ENCODE assay signal across 10 cellular contexts in genomic region chr18:23236876-23237468, GRCh38.
A peak's percentile ranks its signal among the peaks of the same experiment; 100 is the strongest.
DNase-seq lines count a peak whose midpoint lies in the region; ATAC-seq and TF ChIP-seq lines count a peak whose summit lies in the region.
"Had no signal": no experiment of that assay in that cellular context is flagged by ENCODE, and none has a peak within 500 bp of the region (broad histone marks: within the 10 kb centered on the region; RNA-seq: fewer than 3 reads in every experiment).

No MANE protein-coding gene starts in this region.

- peaks cover 34% of the 10 kb centered on the region for H3K36me3 Mint-ChIP-seq in T-helper 2 cell treated with Interferon-gamma antibody and Interleukin-4, amounts not matched to agents 5 μg/mL and 100 μg/mL, for 36 hours (ENCODE audit: low read depth)
- H3K36me3 Mint-ChIP-seq in endodermal cell (ENCODE audit: low read depth): peaks cover 55% of the 10 kb centered on the region

- H3K27me3 ChIP-seq in adrenal gland: no peaks in the 10 kb centered on the region
- H3K27me3 ChIP-seq in liver (ENCODE audit: control insufficient read depth in 4 of 4, insufficient read depth in 4 of 4, low read length in 3 of 4): no peaks in the 10 kb centered on the region
- no peaks in the 10 kb centered on the region for H3K27me3 ChIP-seq in endodermal cell (ENCODE audit: control insufficient read depth, insufficient read depth, low read length, poor library complexity, severe bottlenecking)

- H3K9me3 ChIP-seq in adrenal gland (replicated peaks in 1 of 3) (no peaks in the 10 kb centered on the region), liver (ENCODE audit: control insufficient read depth in 4 of 4, low read length in 3 of 4) (no peaks in the 10 kb centered on the region), endodermal cell (ENCODE audit: control insufficient read depth, low read length) (no peaks in the 10 kb centered on the region)

- H3K27ac ChIP-seq in adrenal gland: peak overlapping the region in 3 of 5 donors; percentile 16 to 84 (median 76)
- peak overlapping the region; percentile 95 to 97 for H3K27ac ChIP-seq in liver (ENCODE audit: low read depth in 1 of 2, low read length in 2 of 2)
- H3K27ac ChIP-seq in temporal lobe (ENCODE audit: low read depth, low read length): peak overlapping the region; percentile 82
- no peak overlapping the region for H3K27ac ChIP-seq in endodermal cell (ENCODE audit: low read depth, low read length)

- H3K4me3 ChIP-seq in adrenal gland: no peak overlapping the region
- H3K4me3 ChIP-seq in liver (ENCODE audit: low read depth in 1 of 3, low read length in 3 of 3): no peak overlapping the region
- no peak overlapping the region for H3K4me3 ChIP-seq in endodermal cell (ENCODE audit: low read length)

- no peak for TF ChIP-seq POLR2A in adrenal gland (IDR thresholded peaks at IDR 0.05)

- ATAC-seq in HG02678 (IDR thresholded peaks at IDR 0.05; ENCODE audit: unreplicated experiment): no peak

- H3K27me3 Mint-ChIP-seq in T-helper 2 cell treated with Interferon-gamma antibody and Interleukin-4, amounts not matched to agents 5 μg/mL and 100 μg/mL, for 36 hours (ENCODE audit: low read depth): no peaks in the 10 kb centered on the region
- H3K27me3 Mint-ChIP-seq in endodermal cell (ENCODE audit: insufficient read depth): no peaks in the 10 kb centered on the region
- H3K27me3 Mint-ChIP-seq: activated naive CD4-positive, alpha-beta T cell treated with anti-CD3 and anti-CD28 coated beads, Interleukin-2, amount 10 ng/mL, durations not matched to agents 7 days and 5 days had no signal

- 85 to 94% (median 90%) methylated on average over 11 to 13 of the region's 13 CpGs for whole genome bisulfite sequencing in adrenal gland, 4 donors
- 49% methylated on average over 13 of the region's 13 CpGs for WGBS in liver
- 94 to 96% methylated on average over 5 to 13 of the region's 13 CpGs for WGBS in endodermal cell (ENCODE audit: insufficient coverage in 1 of 2, insufficient read length in 1 of 2), 2 experiments

- H3K4me1 ChIP-seq in adrenal gland (replicated peaks in 1 of 2) (peaks cover 0 to 18% of the 10 kb centered on the region in 2 donors), liver (ENCODE audit: control insufficient read depth in 4 of 4, insufficient read depth in 4 of 4, low read length in 3 of 4) (peaks cover 5 to 34% (median 23%) of the 10 kb centered on the region in 4 donors), endodermal cell (ENCODE audit: control insufficient read depth, insufficient read depth, low read length) (no peaks in the 10 kb centered on the region)

- H3K9me3 Mint-ChIP-seq in T-helper 2 cell treated with Interferon-gamma antibody and Interleukin-4, amounts not matched to agents 5 μg/mL and 100 μg/mL, for 36 hours: peaks cover 4% of the 10 kb centered on the region
- H3K9me3 Mint-ChIP-seq in endodermal cell: no peaks in the 10 kb centered on the region

- H3K27ac Mint-ChIP-seq in T-helper 2 cell treated with Interferon-gamma antibody and Interleukin-4, amounts not matched to agents 5 μg/mL and 100 μg/mL, for 36 hours: peak overlapping the region; percentile 47
- no peak overlapping the region for H3K27ac Mint-ChIP-seq in endodermal cell

- H3K36me3 ChIP-seq in adrenal gland (replicated peaks in 1 of 2) (no peaks in the 10 kb centered on the region), liver (ENCODE audit: control insufficient read depth in 4 of 4, insufficient read depth in 3 of 4, low read depth in 1 of 4, low read length in 3 of 4) (peaks cover 0 to 2% (median 0%) of the 10 kb centered on the region in 4 donors), endodermal cell (ENCODE audit: control insufficient read depth, insufficient read depth, low read length) (peaks cover 5% of the 10 kb centered on the region)

- peak in 1 of 2 donors; percentile 11 for TF ChIP-seq RAD21 in liver (IDR thresholded peaks at IDR 0.05)

- no peak for TF ChIP-seq CTCF in adrenal gland (IDR thresholded peaks at IDR 0.05)
- TF ChIP-seq CTCF in liver (IDR thresholded peaks at IDR 0.05; ENCODE audit: low read depth, low read length, missing input control): no peak
- TF ChIP-seq CTCF in endodermal cell (conservative IDR thresholded peaks at IDR 0.05): no peak

- no peak overlapping the region for H3K4me3 Mint-ChIP-seq in T-helper 2 cell treated with Interferon-gamma antibody and Interleukin-4, amounts not matched to agents 5 μg/mL and 100 μg/mL, for 36 hours
- H3K4me3 Mint-ChIP-seq in endodermal cell: no peak overlapping the region

- intact Hi-C loops in adrenal gland (cut with DNase I): loop anchor here in 1 of 2 donors (10.0 kb wide), 1 partner anchor 62 kb away; no protein-coding TSS in a partner anchor

- H3K9ac ChIP-seq in liver (ENCODE audit: low read depth in 1 of 2, low read length in 2 of 2) (no peak overlapping the region), endodermal cell (ENCODE audit: extremely low read depth, low read length, poor library complexity, severe bottlenecking) (no peak overlapping the region)

- no peak for DNase-seq in T-helper 2 cell treated with Interferon-gamma antibody and Interleukin-4, amounts not matched to agents 5 μg/mL and 100 μg/mL, for 36 hours (ENCODE audit: low spot score)
- no peak for DNase-seq in T-helper 2 cell
- DNase-seq in adrenal gland: no peak
- DNase-seq in endodermal cell: no peak
- DNase-seq in RKO (ENCODE audit: low spot score): no peak
- DNase-seq: DMS153 had no signal

- H3K4me1 Mint-ChIP-seq in T-helper 2 cell treated with Interferon-gamma antibody and Interleukin-4, amounts not matched to agents 5 μg/mL and 100 μg/mL, for 36 hours (ENCODE audit: low read depth): peaks cover 47% of the 10 kb centered on the region
- peaks cover 10% of the 10 kb centered on the region for H3K4me1 Mint-ChIP-seq in endodermal cell

TF ChIP-seq in liver, 16 proteins besides CTCF, POLR2A, EP300 and RAD21:
- TF ChIP-seq HNF4A (conservative IDR thresholded peaks at IDR 0.05) (peak; percentile 74 to 79), FOXA2 (IDR thresholded peaks at IDR 0.05) (no peak), RXRA (IDR thresholded peaks at IDR 0.05) (peak; percentile 59 to 77), HNF4G (IDR thresholded peaks at IDR 0.05) (no peak), MAX (IDR thresholded peaks at IDR 0.05) (no peak), EGR1 (IDR thresholded peaks at IDR 0.05; ENCODE audit: low read depth in 2 of 2) (no peak), NR2F2 (IDR thresholded peaks at IDR 0.05) (no peak), REST (IDR thresholded peaks at IDR 0.05) (peak; percentile 5), YY1 (IDR thresholded peaks at IDR 0.05) (peak; percentile 8), SP1 (IDR thresholded peaks at IDR 0.05) (peak; percentile 26), FOXA1 (IDR thresholded peaks at IDR 0.05) (no peak)
- TF ChIP-seq, protein P1, sequence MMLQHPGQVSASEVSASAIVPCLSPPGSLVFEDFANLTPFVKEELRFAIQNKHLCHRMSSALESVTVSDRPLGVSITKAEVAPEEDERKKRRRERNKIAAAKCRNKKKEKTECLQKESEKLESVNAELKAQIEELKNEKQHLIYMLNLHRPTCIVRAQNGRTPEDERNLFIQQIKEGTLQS (IDR thresholded peaks at IDR 0.05): no peak
